In genomic region chr4:40628888-40629287, GRCh38 we compare ENCODE assay signal across 9 cellular contexts. TPM values are rescaled to one million over a fixed set of nuclear protein-coding genes. Genes with fewer than 3 reads are reported as not detected.
DNase-seq lines count a peak whose midpoint lies in the region; ATAC-seq, FAIRE-seq and TF ChIP-seq lines count a peak whose summit lies in the region.
"Had no signal": no experiment of that assay in that cellular context is flagged by ENCODE, and none has a peak within 500 bp of the region (broad histone marks: within the 10 kb centered on the region; RNA-seq: fewer than 3 reads in every experiment).

No MANE protein-coding gene starts in this region.

- intact Hi-C loops in activated CD4-positive, alpha-beta T cell treated with anti-CD3 and anti-CD28 coated beads for 36 hours (cut with DNase I, micrococcal nuclease), result loop anchor here (2.0 to 5.0 kb wide), 2 partner anchors 73 to 90 kb away; no protein-coding TSS in a partner anchor

- H3K4me2 ChIP-seq in keratinocyte (ENCODE audit: control insufficient read depth, extremely low read depth, insufficient read depth, low read depth, low read length), result peak overlapping the region; percentile 99

- peak overlapping the region; percentile 73 for H3K4me3 Mint-ChIP-seq in activated CD4-positive, alpha-beta T cell treated with anti-CD3 and anti-CD28 coated beads for 36 hours
- H3K4me3 Mint-ChIP-seq in activated naive CD8-positive, alpha-beta T cell treated with anti-CD3 and anti-CD28 coated beads for 36 hours, result peak overlapping the region; percentile 73

- H3K9me1 ChIP-seq in keratinocyte (ENCODE audit: control insufficient read depth, extremely low read depth, insufficient read depth, low read length), result no peaks in the 10 kb centered on the region

- H3K27ac ChIP-seq in keratinocyte (ENCODE audit: control insufficient read depth, insufficient read depth, low read length) (peak overlapping the region; percentile 91), stomach smooth muscle (ENCODE audit: low read length) (no peak overlapping the region)

- no peaks in the 10 kb centered on the region for H3K36me3 Mint-ChIP-seq in activated CD4-positive, alpha-beta T cell treated with anti-CD3 and anti-CD28 coated beads for 36 hours (ENCODE audit: low read depth)
- no peaks in the 10 kb centered on the region for H3K36me3 Mint-ChIP-seq in activated naive CD8-positive, alpha-beta T cell treated with anti-CD3 and anti-CD28 coated beads for 36 hours

- no peak for TF ChIP-seq CTCF in keratinocyte (optimal IDR thresholded peaks at IDR 0.05 in 1 of 3, IDR thresholded peaks at IDR 0.05 in 1 of 3, conservative IDR thresholded peaks at IDR 0.05 in 1 of 3; ENCODE audit: extremely low read depth in 1 of 3, insufficient read depth in 2 of 3, low read length in 3 of 3)

- no peak for ATAC-seq in activated CD4-positive, alpha-beta T cell treated with anti-CD3 and anti-CD28 coated beads for 36 hours
- ATAC-seq in HG03039 (IDR thresholded peaks at IDR 0.05; ENCODE audit: unreplicated experiment), result no peak

- no peak for DNase-seq in activated CD4-positive, alpha-beta T cell treated with anti-CD3 and anti-CD28 coated beads for 36 hours
- DNase-seq in activated CD4-positive, alpha-beta T cell treated with anti-CD3 and anti-CD28 coated beads, Interleukin-2, amount 50 U/mL, for 48 hours, result no peak
- no peak for DNase-seq in activated naive CD8-positive, alpha-beta T cell treated with anti-CD3 and anti-CD28 coated beads for 36 hours
- DNase-seq in keratinocyte (ENCODE audit: low read depth, low spot score), result no peak
- DNase-seq in NCI-H1694 (lab: John Stamatoyannopoulos, UW), result no peak
- DNase-seq in stimulated activated CD4-positive, alpha-beta T cell treated with anti-CD3 and anti-CD28 coated beads, Interleukin-2, amount 100 ng/mL, for 24 hours, result no peak
- DNase-seq: activated CD4-positive, alpha-beta T cell treated with anti-CD3 and anti-CD28 coated beads for 1 hour had no signal

- H3K9ac ChIP-seq in keratinocyte (ENCODE audit: control insufficient read depth, extremely low read depth, insufficient read depth, low read length) (peak overlapping the region; percentile 90), stomach smooth muscle (ENCODE audit: low read length in 2 of 2) (no peak overlapping the region)

- H3K4me3 ChIP-seq in keratinocyte (ENCODE audit: control insufficient read depth in 2 of 3, extremely low read depth in 1 of 3, insufficient read depth in 2 of 3, low read depth in 1 of 3, low read length in 3 of 3) (peak overlapping the region; percentile 70 to 93 (median 91)), stomach smooth muscle (ENCODE audit: low read length in 2 of 2) (peak overlapping the region; percentile 71 to 76)

- dilution Hi-C loops in keratinocyte (cut with MboI; ENCODE audit: extremely low pct_ligation_motif_present, low sequenced_read_pairs), result no loop called here

- H3K36me3 ChIP-seq in keratinocyte (ENCODE audit: control insufficient read depth in 2 of 2, extremely low read depth in 1 of 2, insufficient read depth in 2 of 2, low read length in 2 of 2), result no peaks in the 10 kb centered on the region
- H3K36me3 ChIP-seq in stomach smooth muscle (ENCODE audit: control insufficient read depth in 2 of 2, insufficient read depth in 2 of 2, low read length in 2 of 2), result no peaks in the 10 kb centered on the region

- no peaks in the 10 kb centered on the region for H4K20me1 ChIP-seq in keratinocyte (ENCODE audit: control insufficient read depth, extremely low read depth, insufficient read depth, low read length)

- H3K9me3 ChIP-seq in keratinocyte (ENCODE audit: control insufficient read depth, low read depth, low read length) (no peaks in the 10 kb centered on the region), stomach smooth muscle (ENCODE audit: control insufficient read depth in 2 of 2, low read length in 2 of 2) (no peaks in the 10 kb centered on the region)

- no peaks in the 10 kb centered on the region for H3K9me3 Mint-ChIP-seq in activated CD4-positive, alpha-beta T cell treated with anti-CD3 and anti-CD28 coated beads for 36 hours (ENCODE audit: low read depth)
- no peaks in the 10 kb centered on the region for H3K9me3 Mint-ChIP-seq in activated naive CD8-positive, alpha-beta T cell treated with anti-CD3 and anti-CD28 coated beads for 36 hours

- CTCF ChIA-PET in activated CD4-positive, alpha-beta T cell treated with anti-CD3 and anti-CD28 coated beads for 36 hours (lab: Charles Lee), result no interaction called here

- H2AFZ ChIP-seq in keratinocyte (ENCODE audit: control insufficient read depth, low read length), result peak overlapping the region; percentile 88

- no peak overlapping the region for H3K27ac Mint-ChIP-seq in activated CD4-positive, alpha-beta T cell treated with anti-CD3 and anti-CD28 coated beads for 36 hours
- H3K27ac Mint-ChIP-seq in activated naive CD8-positive, alpha-beta T cell treated with anti-CD3 and anti-CD28 coated beads for 36 hours, result no peak overlapping the region

- POLR2A ChIA-PET in activated CD4-positive, alpha-beta T cell treated with anti-CD3 and anti-CD28 coated beads for 36 hours (lab: Charles Lee), result interaction anchor here (0.6 kb wide), 1 partner anchor 429 kb away, joined by 4 read pairs; no protein-coding TSS in a partner anchor

- peaks cover 24% of the 10 kb centered on the region for H3K27me3 Mint-ChIP-seq in activated CD4-positive, alpha-beta T cell treated with anti-CD3 and anti-CD28 coated beads for 36 hours
- peaks cover 49% of the 10 kb centered on the region for H3K27me3 Mint-ChIP-seq in activated naive CD8-positive, alpha-beta T cell treated with anti-CD3 and anti-CD28 coated beads for 36 hours

- peaks cover 36% of the 10 kb centered on the region for H3K4me1 Mint-ChIP-seq in activated CD4-positive, alpha-beta T cell treated with anti-CD3 and anti-CD28 coated beads for 36 hours
- H3K4me1 Mint-ChIP-seq in activated naive CD8-positive, alpha-beta T cell treated with anti-CD3 and anti-CD28 coated beads for 36 hours, result peaks cover 14% of the 10 kb centered on the region

- H3K79me2 ChIP-seq in keratinocyte (ENCODE audit: control insufficient read depth, insufficient read depth, low read length), result peaks cover 25% of the 10 kb centered on the region

- H3K4me1 ChIP-seq in keratinocyte (ENCODE audit: control insufficient read depth, extremely low read depth, insufficient read depth, low read length) (peaks cover 37% of the 10 kb centered on the region), stomach smooth muscle (ENCODE audit: control insufficient read depth, insufficient read depth, low read length) (peaks cover 4% of the 10 kb centered on the region)

- H3K27me3 ChIP-seq in keratinocyte (ENCODE audit: control insufficient read depth, extremely low read depth, insufficient read depth, low read length) (no peaks in the 10 kb centered on the region), stomach smooth muscle (ENCODE audit: control insufficient read depth in 1 of 2, insufficient read depth in 2 of 2, low read length in 2 of 2) (peaks cover 0 to 4% of the 10 kb centered on the region in 2 donors)

- peak; percentile 39 for FAIRE-seq in keratinocyte (lab: Jason Lieb, UNC)

RNA-seq across cellular contexts. Expression of gene RBM47, which starts 0.8 kb away (rescaled TPM):
- 1 to 10 TPM; 3.2 to 4.4 TPM for total RNA-seq in activated CD4-positive, alpha-beta T cell treated with anti-CD3 and anti-CD28 coated beads for 36 hours
- total RNA-seq in activated naive CD8-positive, alpha-beta T cell treated with anti-CD3 and anti-CD28 coated beads for 36 hours, result under 1 TPM; 0.16 to 0.22 TPM
- polyA plus RNA-seq in keratinocyte, result 6.8 to 7.2 TPM (median 6.9 TPM) in 3 replicates
- 7.9 TPM for polyA plus RNA-seq in keratinocyte (2011; ENCODE audit: low read depth)
- polyA plus RNA-seq in keratinocyte (2011; cell fraction: cytosol; rRNA removed), result 4.2 and 5.2 TPM in 2 replicates
- polyA plus RNA-seq in keratinocyte (2011; cell fraction: nucleus; rRNA removed), result 7.4 and 7.7 TPM in 2 replicates
- 6.4 and 11.4 TPM in 2 replicates for polyA plus RNA-seq in keratinocyte (2012; ENCODE audit: low replicate concordance)
- 9.4 to 13.8 TPM (median 11.7 TPM) in 3 replicates for polyA minus RNA-seq in keratinocyte
- 12.3 TPM for polyA minus RNA-seq in keratinocyte (2011; cell fraction: cytosol; rRNA and poly(A)+ RNA removed)
- 15.2 and 15.6 TPM in 2 replicates for polyA minus RNA-seq in keratinocyte (2011; cell fraction: nucleus; rRNA and poly(A)+ RNA removed)
